In the genomic region with DNA sequence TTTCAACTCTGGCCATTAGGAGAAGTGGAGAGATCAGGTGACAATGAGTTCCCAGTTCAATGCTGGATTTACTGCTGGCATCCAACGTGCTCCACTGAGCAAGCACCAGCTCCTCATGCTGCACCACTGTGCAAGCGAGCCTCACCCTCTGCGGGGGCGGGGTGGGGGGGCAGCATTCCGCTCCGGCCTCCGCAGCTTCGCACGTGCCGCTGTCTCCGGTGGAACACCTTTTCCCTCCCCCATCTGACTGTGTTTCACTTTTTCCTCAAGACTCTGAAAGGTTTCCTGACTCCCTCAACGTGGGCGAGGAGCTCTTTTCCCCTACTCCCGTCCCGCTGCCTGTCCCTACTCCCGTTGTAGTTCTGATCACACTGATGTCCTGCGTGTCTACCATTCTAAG, we compare ENCODE assay signal across 8 cellular contexts. TPM values are rescaled to one million over a fixed set of nuclear protein-coding genes. Genes with fewer than 3 reads are reported as not detected.
DNase-seq lines count a peak whose midpoint lies in the region; TF ChIP-seq lines count a peak whose summit lies in the region.

No MANE protein-coding gene starts in this region.

- peak overlapping the region; percentile 76 to 80 (median 79) for H3K4me3 Mint-ChIP-seq in nephron

- H3K4me3 ChIP-seq in BJ (ENCODE audit: low read depth, low read length) (peak overlapping the region; percentile 72), LNCaP clone FGC (ENCODE audit: low read depth, low read length) (peak overlapping the region; percentile 77), duodenal mucosa (ENCODE audit: low read depth in 1 of 2, low read length in 2 of 2) (peak overlapping the region; percentile 59 to 72)

- DNase-seq in BJ (ENCODE audit: low read depth) (no peak), LNCaP clone FGC (ENCODE audit: low read depth) (no peak), NCI-H2227 treated with DMSO at 0.1 percent for 48 hours (lab: John Stamatoyannopoulos, UW) (no peak), NAMALWA (ENCODE audit: low spot score) (no peak), medulla oblongata (ENCODE audit: extremely low spot score) (no peak)
- no peak for DNase-seq in effector CD8-positive, alpha-beta T cell (lab: John Stamatoyannopoulos, UW)

- no peaks in the 10 kb centered on the region for H3K36me3 Mint-ChIP-seq in nephron (ENCODE audit: low read depth)

- TF ChIP-seq CTCF in BJ (IDR thresholded peaks at IDR 0.05; ENCODE audit: insufficient read depth, low read depth, low read length) (no peak), LNCaP clone FGC (IDR thresholded peaks at IDR 0.05; ENCODE audit: control insufficient read depth, extremely low read depth, insufficient read depth) (no peak), nephron (IDR thresholded peaks at IDR 0.05; ENCODE audit: unreplicated experiment in 3 of 3) (no peak)

- H3K9me3 Mint-ChIP-seq in nephron: no peaks in the 10 kb centered on the region

- POLR2A ChIA-PET in BJ (lab: Charles Lee): no interaction called here

- peaks cover 21% of the 10 kb centered on the region for H3K27me3 Mint-ChIP-seq in nephron (ENCODE audit: low read depth)

- H3K4me1 ChIP-seq in duodenal mucosa (ENCODE audit: control insufficient read depth in 1 of 2, insufficient read depth in 2 of 2, low read length in 2 of 2): peaks cover 24 to 32% of the 10 kb centered on the region in 2 donors

- H3K4me1 Mint-ChIP-seq in nephron: peaks cover 23% of the 10 kb centered on the region

- CTCF ChIA-PET in BJ (lab: Yijun Ruan, JAX): interaction anchor here (1.3 to 4.9 kb wide), 3 partner anchors 10 to 18 kb away, joined by 3 to 34 read pairs (median 8); no protein-coding TSS in a partner anchor

- H3K36me3 ChIP-seq in BJ (ENCODE audit: control insufficient read depth, insufficient read depth, low read length): no peaks in the 10 kb centered on the region; the same call in 1 of the 2 replicates
- no peaks in the 10 kb centered on the region for H3K36me3 ChIP-seq in duodenal mucosa (ENCODE audit: control insufficient read depth in 1 of 2, insufficient read depth in 2 of 2, low read length in 2 of 2)

- H3K27ac Mint-ChIP-seq in nephron: peak overlapping the region in 2 of 3 experiments; percentile 27 to 82

- H3K9me3 ChIP-seq in duodenal mucosa (ENCODE audit: control insufficient read depth in 1 of 2, low read length in 2 of 2): no peaks in the 10 kb centered on the region

- H3K27me3 ChIP-seq in BJ (ENCODE audit: control insufficient read depth, insufficient read depth, low read length) (peaks cover 2% of the 10 kb centered on the region; the same call in 1 of the 2 replicates), duodenal mucosa (ENCODE audit: control insufficient read depth in 1 of 2, insufficient read depth in 2 of 2, low read length in 2 of 2) (no peaks in the 10 kb centered on the region)

- peak overlapping the region; percentile 25 to 66 for H3K9ac ChIP-seq in duodenal mucosa (ENCODE audit: low read depth in 1 of 2, low read length in 2 of 2)

- no peak overlapping the region for H3K27ac ChIP-seq in duodenal mucosa (ENCODE audit: low read depth, low read length)

RNA-seq across cellular contexts. Expression of gene RHOD, which starts 0.8 kb away (rescaled TPM):
- 33.7 and 42.8 TPM in 2 replicates for polyA plus RNA-seq in BJ (2011; rRNA removed)
- polyA minus RNA-seq in BJ (2011; rRNA and poly(A)+ RNA removed): 13.6 and 22.6 TPM in 2 replicates

RNA-seq across cellular contexts. Expression of gene SYT12, which starts 32.9 kb away (rescaled TPM):
- polyA plus RNA-seq in BJ (2011; rRNA removed): 0.13 TPM in 2 replicates
- polyA minus RNA-seq in BJ (2011; rRNA and poly(A)+ RNA removed): 0.19 and 0.26 TPM in 2 replicates
